11 cellular contexts compared by ENCODE assay signal in genomic region chr21:33948951-33949444, GRCh38. TPM values are rescaled to one million over a fixed set of nuclear protein-coding genes. Genes with fewer than 3 reads are reported as not detected.
DNase-seq lines count a peak whose midpoint lies in the region; ATAC-seq, FAIRE-seq and TF ChIP-seq lines count a peak whose summit lies in the region.
"Had no signal": no experiment of that assay in that cellular context is flagged by ENCODE, and none has a peak within 500 bp of the region (broad histone marks: within the 10 kb centered on the region; RNA-seq: fewer than 3 reads in every experiment).

No MANE protein-coding gene starts in this region.

- H2AFZ ChIP-seq in ACC112 (ENCODE audit: low read length, unreplicated experiment), result peak overlapping the region; percentile 79
- H2AFZ ChIP-seq in K562 (ENCODE audit: low read depth, low read length), result peak overlapping the region; percentile 86
- H2AFZ ChIP-seq: parathyroid adenoma had no signal

- WGBS in K562 (ENCODE audit: insufficient coverage, low coverage, missing lambda C conversion rate), result 86% methylated on average over 9 of the region's 9 CpGs

- no peaks in the 10 kb centered on the region for H3K27me3 ChIP-seq in ACC112 (ENCODE audit: insufficient read depth, low read length)
- no peaks in the 10 kb centered on the region for H3K27me3 ChIP-seq in K562 (ENCODE audit: control insufficient read depth in 2 of 2, insufficient read depth in 2 of 2, low read length in 2 of 2)
- H3K27me3 ChIP-seq: MG63 had no signal

- H3K36me3 ChIP-seq in ACC112 (ENCODE audit: insufficient read depth, low read length), result no peaks in the 10 kb centered on the region
- no peaks in the 10 kb centered on the region for H3K36me3 ChIP-seq in K562 (ENCODE audit: control insufficient read depth, insufficient read depth, low read length)
- H3K36me3 ChIP-seq: MG63 had no signal

- H3K9ac ChIP-seq in K562 (ENCODE audit: insufficient read depth in 1 of 2, low read depth in 2 of 2, low read length in 2 of 2), result peak overlapping the region in 1 of 2 experiments; percentile 14; a peak in 1 of 4 replicates
- H3K9ac ChIP-seq: parathyroid adenoma had no signal

- H3K4me3 Mint-ChIP-seq in HFFc6, result no peak overlapping the region
- peak overlapping the region; percentile 79 for H3K4me3 Mint-ChIP-seq in natural killer cell

- no peak for ATAC-seq in K562
- peak in 1 of 3 donors; percentile 0 for ATAC-seq in natural killer cell
- ATAC-seq in GM19455 (IDR thresholded peaks at IDR 0.05; ENCODE audit: unreplicated experiment), result no peak
- ATAC-seq in HG03354 (IDR thresholded peaks at IDR 0.05; ENCODE audit: poor library complexity, severe bottlenecking, unreplicated experiment), result no peak
- no peak for ATAC-seq in HG03095 (IDR thresholded peaks at IDR 0.05; ENCODE audit: unreplicated experiment)

- H3K27me3 Mint-ChIP-seq in HFFc6 (ENCODE audit: insufficient read depth) (peaks cover 3% of the 10 kb centered on the region; the same call in 1 of the 2 replicates), natural killer cell (ENCODE audit: low read depth in 2 of 2) (no peaks in the 10 kb centered on the region)

- H3K9me3 Mint-ChIP-seq in HFFc6 (no peaks in the 10 kb centered on the region), natural killer cell (peaks cover 0 to 2% of the 10 kb centered on the region in 2 donors)

- H3K27ac ChIP-seq in ACC112 (ENCODE audit: low read depth, low read length) (peak overlapping the region; percentile 61; the same call in 1 of the 2 replicates), K562 (ENCODE audit: extremely low read depth, low read depth, low read length) (peak overlapping the region; percentile 90; the same call in 2 of the 3 replicates)
- H3K27ac ChIP-seq: parathyroid adenoma had no signal

- H3K9me3 ChIP-seq in K562 (replicated peaks; ENCODE audit: control insufficient read depth, insufficient read depth, low read depth, low read length), result no peaks in the 10 kb centered on the region
- H3K9me3 ChIP-seq: MG63 had no signal

- TF ChIP-seq POLR2A in K562 (conservative IDR thresholded peaks at IDR 0.05), result no peak

- DNase-seq in HFFc6 (no peak), K562 (ENCODE audit: extremely low read depth in 1 of 4, low spot score in 3 of 4) (no peak), natural killer cell (no peak), SKM-1 (lab: John Stamatoyannopoulos, UW; ENCODE audit: unreplicated experiment) (no peak)

- H3K79me2 ChIP-seq in ACC112 (ENCODE audit: control insufficient read depth, insufficient read depth, low read length, unreplicated experiment) (no peaks in the 10 kb centered on the region), K562 (ENCODE audit: control insufficient read depth, insufficient read depth, low read length) (no peaks in the 10 kb centered on the region)
- H3K79me2 ChIP-seq: parathyroid adenoma had no signal

- peaks cover 10% of the 10 kb centered on the region; the same call in 1 of the 2 replicates for H3K36me3 Mint-ChIP-seq in HFFc6 (ENCODE audit: low read depth)
- no peaks in the 10 kb centered on the region for H3K36me3 Mint-ChIP-seq in natural killer cell

- POLR2A ChIA-PET in K562 (lab: Yijun Ruan, JAX), result interaction anchor here (0.7 to 3.7 kb wide), 6 partner anchors 9 to 249 kb away, joined by 3 to 30 read pairs (median 4); no protein-coding TSS in a partner anchor

- no TSS peak for BruUV-seq in K562 (replicated peaks; lab: Mats Ljungman, UMichigan)

- H3K4me3 ChIP-seq in ACC112 (ENCODE audit: low read depth, low read length) (no peak overlapping the region), K562 (no peak overlapping the region)
- H3K4me3 ChIP-seq: MG63 had no signal

- intact Hi-C loops in K562 (cut with micrococcal nuclease), result no loop called here
- intact Hi-C loops in natural killer cell (cut with micrococcal nuclease), result loop anchor here (1.0 to 2.0 kb wide), 5 partner anchors 13 to 124 kb away; partner anchors contain the start of genes ATP5PO, MRPS6 and SLC5A3

- in situ Hi-C loops in K562 (cut with MboI), result no loop called here

- no peaks in the 10 kb centered on the region for H3K9me1 ChIP-seq in K562 (ENCODE audit: control insufficient read depth, insufficient read depth, low read length)

- H3K27ac Mint-ChIP-seq in HFFc6 (peak overlapping the region; percentile 87), natural killer cell (peak overlapping the region; percentile 96 to 99)

- TF ChIP-seq RAD21 in K562 (CRISPR knock-in tag; conservative IDR thresholded peaks at IDR 0.05 in 1 of 2, IDR thresholded peaks at IDR 0.05 in 1 of 2), result no peak

- TF ChIP-seq EP300 in K562 (IDR thresholded peaks at IDR 0.05; ENCODE audit: low read length), result no peak

- no peak for FAIRE-seq in K562 (lab: Jason Lieb, UNC)
- FAIRE-seq: endometrium had no signal

- no peak for TF ChIP-seq CTCF in HFFc6 (IDR thresholded peaks at IDR 0.05)
- TF ChIP-seq CTCF in K562 (IDR thresholded peaks at IDR 0.05 in 2 of 3, conservative IDR thresholded peaks at IDR 0.05 in 1 of 3; ENCODE audit: insufficient read depth in 2 of 3, low read depth in 1 of 3, low read length in 3 of 3), result no peak
- TF ChIP-seq CTCF in natural killer cell (IDR thresholded peaks at IDR 0.05), result no peak

- peaks cover 17% of the 10 kb centered on the region for H3K4me1 ChIP-seq in ACC112 (ENCODE audit: control insufficient read depth, insufficient read depth, low read length, unreplicated experiment)
- H3K4me1 ChIP-seq in K562 (replicated peaks in 1 of 2; ENCODE audit: control insufficient read depth in 2 of 2, insufficient read depth in 2 of 2, low read length in 2 of 2), result peaks cover 17 to 30% of the 10 kb centered on the region in 2 experiments

- no peaks in the 10 kb centered on the region for H4K20me1 ChIP-seq in K562 (replicated peaks; ENCODE audit: control insufficient read depth, insufficient read depth, low read length)

- CTCF ChIA-PET in K562 (lab: Yijun Ruan, JAX; ENCODE audit: low intra/inter-chr PET ratio), result no interaction called here

- peaks cover 41% of the 10 kb centered on the region for H3K4me1 Mint-ChIP-seq in HFFc6 (ENCODE audit: low read depth)
- peaks cover 63 to 80% of the 10 kb centered on the region in 2 donors for H3K4me1 Mint-ChIP-seq in natural killer cell

- H3K4me2 ChIP-seq in K562 (ENCODE audit: insufficient read depth, low read length), result no peak overlapping the region

TF ChIP-seq in K562, 482 proteins besides CTCF, POLR2A, EP300 and RAD21 (continues in another document):
- 0 out of 2 replicates have a peak, but pooled peaks have one; percentile 47 for TF ChIP-seq ZNF583 (CRISPR knock-in tag; IDR thresholded peaks at IDR 0.05)
- TF ChIP-seq ZNF639 (CRISPR knock-in tag; conservative IDR thresholded peaks at IDR 0.05 in 1 of 2, IDR thresholded peaks at IDR 0.05 in 1 of 2), result peak in 1 of 2 experiments; percentile 29; a peak in 1 of 4 replicates
- no peak for TF ChIP-seq MCM5 (IDR thresholded peaks at IDR 0.05; ENCODE audit: low read depth)
- 0 out of 2 replicates have a peak, but pooled peaks have one; percentile 11 for TF ChIP-seq USF2 (CRISPR knock-in tag; IDR thresholded peaks at IDR 0.05)

RNA-seq across cellular contexts. Expression of gene ATP5PO, which starts 33.4 kb away (rescaled TPM):
- total RNA-seq in HFFc6 (2021; fragmentation: NEBNext Ultra II Directional; extraction: Animal tissue kit (Norgen Biotek cat#: 25700)), result 100 to 1,000 TPM; 175 to 206 (median 192) TPM
- 87.2 and 88.1 TPM in 2 replicates for total RNA-seq in K562 (2011; cell fraction: chromatin; rRNA removed; ENCODE audit: low replicate concordance)
- 116 and 117 TPM in 2 replicates for total RNA-seq in K562 (2011; cell fraction: nucleolus; rRNA removed)
- total RNA-seq in K562 (2011; cell fraction: nucleoplasm; rRNA removed), result 142 and 177 TPM in 2 replicates
- total RNA-seq in K562 (2014; rRNA removed) (331 and 367 TPM in 2 replicates), K562 (2014; rRNA removed; fragmentation: Illumina TruSeq; extraction: Trizol) (629 and 685 TPM in 2 replicates), K562 (2015; rRNA removed; fragmentation: Illumina TruSeq; extraction: Trizol) (525 and 540 TPM in 2 replicates), K562 (2021) (509 and 580 TPM in 2 replicates), natural killer cell (10 to 100 TPM; 80.4 to 95.4 (median 94.9) TPM)
- polyA plus RNA-seq in K562 (2011; rRNA removed) (907 and 1,058 TPM in 2 replicates), K562 (2014; fragmentation: Illumina TruSeq; extraction: Trizol) (919 and 926 TPM in 2 replicates), K562 (2014; fragmentation: Nextera tagmentation; extraction: Ambion mirVana) (1,000 to 10,000 TPM; 2,628 to 2,722 TPM), K562 (2014; rRNA removed) (749 and 808 TPM in 2 replicates)
- polyA plus RNA-seq in K562 (2011; cell fraction: cytosol; rRNA removed), result 395 and 662 TPM in 2 replicates
- 197 and 359 TPM in 2 replicates for polyA plus RNA-seq in K562 (2011; cell fraction: nucleus; rRNA removed)
- 622 and 679 TPM in 2 replicates for polyA plus RNA-seq in K562 (2012)
- polyA minus RNA-seq in K562 (2011; rRNA and poly(A)+ RNA removed), result 421 and 488 TPM in 2 replicates
- 112 and 139 TPM in 2 replicates for polyA minus RNA-seq in K562 (2011; cell fraction: cytosol; rRNA and poly(A)+ RNA removed)
- 67.7 and 113 TPM in 2 replicates for polyA minus RNA-seq in K562 (2011; cell fraction: nucleus; rRNA and poly(A)+ RNA removed)
